ENCODE assay signal across 1 cellular context in the genomic region with DNA sequence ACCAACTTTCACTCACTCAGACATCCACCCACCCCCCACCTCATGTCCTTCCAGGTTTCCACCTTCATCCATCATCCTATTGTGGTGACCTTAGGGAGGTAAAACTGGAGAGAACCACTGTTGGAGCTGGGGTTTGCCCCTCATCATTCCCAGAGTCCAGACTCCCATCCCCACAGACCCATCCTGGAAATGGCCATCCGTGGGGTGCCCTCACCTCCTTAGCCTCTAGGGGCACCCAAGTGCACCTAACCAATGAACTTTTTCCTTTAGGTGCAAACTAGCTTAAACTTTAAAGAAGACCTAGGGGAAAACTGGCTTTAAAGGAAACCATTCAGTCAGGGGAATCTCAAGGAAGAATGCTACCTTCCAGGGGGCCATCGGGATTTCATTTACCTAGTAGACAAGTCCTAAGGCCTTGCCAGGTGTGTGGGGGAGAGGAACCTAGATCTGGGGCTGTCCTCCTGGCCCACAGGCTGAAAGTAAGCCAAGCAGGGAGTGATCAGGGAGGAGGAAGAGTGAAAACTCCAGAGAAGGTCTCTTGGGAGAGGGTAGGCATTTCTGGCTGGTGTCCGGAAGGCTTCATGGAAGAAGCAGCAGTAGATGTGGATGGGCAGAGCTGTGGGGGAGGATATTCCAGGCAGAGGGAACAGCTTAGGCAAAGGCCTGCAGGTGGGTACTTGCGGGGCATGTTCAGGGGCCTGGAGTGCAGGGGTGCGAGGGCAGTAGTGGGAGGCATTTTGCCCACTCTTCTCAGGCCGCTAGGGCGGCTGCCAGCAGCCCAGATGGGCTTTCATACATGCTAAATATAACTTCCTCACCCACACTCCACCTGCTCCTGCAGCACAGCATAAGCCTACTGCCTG.
TF ChIP-seq lines count a peak whose summit lies in the region.

No MANE protein-coding gene starts in this region.

TF ChIP-seq in GM23338, 12 proteins besides CTCF, POLR2A, EP300 and RAD21 (continued from another document):
- TF ChIP-seq, protein P1, sequence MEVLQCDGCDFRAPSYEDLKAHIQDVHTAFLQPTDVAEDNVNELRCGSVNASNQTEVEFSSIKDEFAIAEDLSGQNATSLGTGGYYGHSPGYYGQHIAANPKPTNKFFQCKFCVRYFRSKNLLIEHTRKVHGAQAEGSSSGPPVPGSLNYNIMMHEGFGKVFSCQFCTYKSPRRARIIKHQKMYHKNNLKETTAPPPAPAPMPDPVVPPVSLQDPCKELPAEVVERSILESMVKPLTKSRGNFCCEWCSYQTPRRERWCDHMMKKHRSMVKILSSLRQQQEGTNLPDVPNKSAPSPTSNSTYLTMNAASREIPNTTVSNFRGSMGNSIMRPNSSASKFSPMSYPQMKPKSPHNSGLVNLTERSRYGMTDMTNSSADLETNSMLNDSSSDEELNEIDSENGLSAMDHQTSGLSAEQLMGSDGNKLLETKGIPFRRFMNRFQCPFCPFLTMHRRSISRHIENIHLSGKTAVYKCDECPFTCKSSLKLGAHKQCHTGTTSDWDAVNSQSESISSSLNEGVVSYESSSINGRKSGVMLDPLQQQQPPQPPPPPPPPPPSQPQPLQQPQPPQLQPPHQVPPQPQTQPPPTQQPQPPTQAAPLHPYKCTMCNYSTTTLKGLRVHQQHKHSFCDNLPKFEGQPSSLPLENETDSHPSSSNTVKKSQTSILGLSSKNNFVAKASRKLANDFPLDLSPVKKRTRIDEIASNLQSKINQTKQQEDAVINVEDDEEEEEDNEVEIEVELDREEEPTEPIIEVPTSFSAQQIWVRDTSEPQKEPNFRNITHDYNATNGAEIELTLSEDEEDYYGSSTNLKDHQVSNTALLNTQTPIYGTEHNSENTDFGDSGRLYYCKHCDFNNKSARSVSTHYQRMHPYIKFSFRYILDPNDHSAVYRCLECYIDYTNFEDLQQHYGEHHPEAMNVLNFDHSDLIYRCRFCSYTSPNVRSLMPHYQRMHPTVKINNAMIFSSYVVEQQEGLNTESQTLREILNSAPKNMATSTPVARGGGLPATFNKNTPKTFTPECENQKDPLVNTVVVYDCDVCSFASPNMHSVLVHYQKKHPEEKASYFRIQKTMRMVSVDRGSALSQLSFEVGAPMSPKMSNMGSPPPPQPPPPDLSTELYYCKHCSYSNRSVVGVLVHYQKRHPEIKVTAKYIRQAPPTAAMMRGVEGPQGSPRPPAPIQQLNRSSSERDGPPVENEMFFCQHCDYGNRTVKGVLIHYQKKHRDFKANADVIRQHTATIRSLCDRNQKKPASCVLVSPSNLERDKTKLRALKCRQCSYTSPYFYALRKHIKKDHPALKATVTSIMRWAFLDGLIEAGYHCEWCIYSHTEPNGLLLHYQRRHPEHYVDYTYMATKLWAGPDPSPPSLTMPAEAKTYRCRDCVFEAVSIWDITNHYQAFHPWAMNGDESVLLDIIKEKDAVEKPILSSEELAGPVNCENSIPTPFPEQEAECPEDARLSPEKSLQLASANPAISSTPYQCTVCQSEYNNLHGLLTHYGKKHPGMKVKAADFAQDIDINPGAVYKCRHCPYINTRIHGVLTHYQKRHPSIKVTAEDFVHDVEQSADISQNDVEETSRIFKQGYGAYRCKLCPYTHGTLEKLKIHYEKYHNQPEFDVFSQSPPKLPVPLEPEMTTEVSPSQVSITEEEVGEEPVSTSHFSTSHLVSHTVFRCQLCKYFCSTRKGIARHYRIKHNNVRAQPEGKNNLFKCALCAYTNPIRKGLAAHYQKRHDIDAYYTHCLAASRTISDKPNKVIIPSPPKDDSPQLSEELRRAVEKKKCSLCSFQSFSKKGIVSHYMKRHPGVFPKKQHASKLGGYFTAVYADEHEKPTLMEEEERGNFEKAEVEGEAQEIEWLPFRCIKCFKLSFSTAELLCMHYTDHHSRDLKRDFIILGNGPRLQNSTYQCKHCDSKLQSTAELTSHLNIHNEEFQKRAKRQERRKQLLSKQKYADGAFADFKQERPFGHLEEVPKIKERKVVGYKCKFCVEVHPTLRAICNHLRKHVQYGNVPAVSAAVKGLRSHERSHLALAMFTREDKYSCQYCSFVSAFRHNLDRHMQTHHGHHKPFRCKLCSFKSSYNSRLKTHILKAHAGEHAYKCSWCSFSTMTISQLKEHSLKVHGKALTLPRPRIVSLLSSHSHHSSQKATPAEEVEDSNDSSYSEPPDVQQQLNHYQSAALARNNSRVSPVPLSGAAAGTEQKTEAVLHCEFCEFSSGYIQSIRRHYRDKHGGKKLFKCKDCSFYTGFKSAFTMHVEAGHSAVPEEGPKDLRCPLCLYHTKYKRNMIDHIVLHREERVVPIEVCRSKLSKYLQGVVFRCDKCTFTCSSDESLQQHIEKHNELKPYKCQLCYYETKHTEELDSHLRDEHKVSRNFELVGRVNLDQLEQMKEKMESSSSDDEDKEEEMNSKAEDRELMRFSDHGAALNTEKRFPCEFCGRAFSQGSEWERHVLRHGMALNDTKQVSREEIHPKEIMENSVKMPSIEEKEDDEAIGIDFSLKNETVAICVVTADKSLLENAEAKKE (CRISPR knock-in tag; IDR thresholded peaks at IDR 0.05), result no peak
